Comparison of ENCODE assay signal across 21 cellular contexts in genomic region chr16:646679-647172, GRCh38. TPM values are rescaled to one million over a fixed set of nuclear protein-coding genes. Genes with fewer than 3 reads are reported as not detected.
DNase-seq lines count a peak whose midpoint lies in the region; ATAC-seq and TF ChIP-seq lines count a peak whose summit lies in the region.
"Had no signal": no experiment of that assay in that cellular context is flagged by ENCODE, and none has a peak within 500 bp of the region (broad histone marks: within the 10 kb centered on the region; RNA-seq: fewer than 3 reads in every experiment).

No MANE protein-coding gene starts in this region.

- H3K9me3 ChIP-seq in psoas muscle = no peaks in the 10 kb centered on the region
- H3K9me3 ChIP-seq: spleen had no signal

- no peaks in the 10 kb centered on the region for H3K9me3 Mint-ChIP-seq in IgD-negative memory B cell
- H3K9me3 Mint-ChIP-seq: activated CD4-positive, alpha-beta memory T cell treated with anti-CD3 and anti-CD28 coated beads for 36 hours; dendritic cell treated with granulocyte-macrophage colony-stimulating factor and Interleukin-4, amounts not matched to agents 40 ng/mL and 50 ng/mL, for 4 days; GM23338 had no signal

- intact Hi-C loops in psoas muscle (cut with DNase I) = no loop called here

- peaks cover 68% of the 10 kb centered on the region for H3K4me1 ChIP-seq in psoas muscle

- 64 to 74% (median 67%) methylated on average over 18 to 22 of the region's 22 CpGs for WGBS in psoas muscle, 3 donors

- peak overlapping the region; percentile 99 for H3K27ac ChIP-seq in C4-2B
- H3K27ac ChIP-seq in caudate nucleus (ENCODE audit: low read depth, low read length) = peak overlapping the region; percentile 44
- H3K27ac ChIP-seq in psoas muscle = peak overlapping the region; percentile 93

- TF ChIP-seq CTCF in C4-2B (conservative IDR thresholded peaks at IDR 0.05) (no peak), psoas muscle (IDR thresholded peaks at IDR 0.05) (no peak)

- peaks cover 0 to 13% (median 11%) of the 10 kb centered on the region in 3 donors for H3K4me1 Mint-ChIP-seq in IgD-negative memory B cell

- H3K36me3 Mint-ChIP-seq in IgD-negative memory B cell = no peaks in the 10 kb centered on the region

- DNase-seq in caudate nucleus (lab: John Stamatoyannopoulos, UW) = no peak
- DNase-seq in psoas muscle = no peak
- DNase-seq in stimulated activated CD4-positive, alpha-beta T cell treated with anti-CD3 and anti-CD28 coated beads, Interleukin-4, amount 100 ng/mL, for 4 hours = no peak
- no peak for DNase-seq in C1 segment of cervical spinal cord (lab: John Stamatoyannopoulos, UW)
- no peak for DNase-seq in putamen (ENCODE audit: low spot score)
- DNase-seq: activated CD4-positive, alpha-beta memory T cell treated with anti-CD3 and anti-CD28 coated beads for 36 hours; activated effector memory CD4-positive, alpha-beta T cell treated with Interleukin-2 at 50 U/mL for 16 hours; AML-193; aorta; glutamatergic neuron; islet precursor cell; midbrain; occipital lobe; OCI-M1; spleen had no signal

- H3K27me3 ChIP-seq in psoas muscle (ENCODE audit: insufficient read depth in 3 of 3, low read length in 2 of 3) = no peaks in the 10 kb centered on the region
- H3K27me3 ChIP-seq: spleen had no signal

- no peak overlapping the region for H3K4me3 Mint-ChIP-seq in IgD-negative memory B cell
- H3K4me3 Mint-ChIP-seq: activated CD4-positive, alpha-beta memory T cell treated with anti-CD3 and anti-CD28 coated beads for 36 hours; GM23338 had no signal

- peaks cover 0 to 5% of the 10 kb centered on the region in 2 donors for H3K36me3 ChIP-seq in psoas muscle (ENCODE audit: insufficient read depth in 1 of 2, low read depth in 1 of 2)

- peak overlapping the region; percentile 88 for H3K4me3 ChIP-seq in psoas muscle
- H3K4me3 ChIP-seq: GM23338 had no signal

- no peak for ATAC-seq in psoas muscle
- ATAC-seq in GM21576 (IDR thresholded peaks at IDR 0.05; ENCODE audit: unreplicated experiment) = no peak
- ATAC-seq: GM23338 had no signal

- peak overlapping the region in 2 of 3 donors; percentile 73 to 93 for H3K27ac Mint-ChIP-seq in IgD-negative memory B cell
- H3K27ac Mint-ChIP-seq: activated CD4-positive, alpha-beta memory T cell treated with anti-CD3 and anti-CD28 coated beads for 36 hours; dendritic cell treated with granulocyte-macrophage colony-stimulating factor and Interleukin-4, amounts not matched to agents 40 ng/mL and 50 ng/mL, for 4 days; GM23338 had no signal

- no peaks in the 10 kb centered on the region for H3K27me3 Mint-ChIP-seq in IgD-negative memory B cell
- H3K27me3 Mint-ChIP-seq: activated CD4-positive, alpha-beta memory T cell treated with anti-CD3 and anti-CD28 coated beads for 36 hours; dendritic cell treated with granulocyte-macrophage colony-stimulating factor and Interleukin-4, amounts not matched to agents 40 ng/mL and 50 ng/mL, for 4 days had no signal

RNA-seq across cellular contexts. Expression of gene WDR90, which starts 2.4 kb away (rescaled TPM):
- polyA plus RNA-seq in IgD-negative memory B cell (0.54 TPM), psoas muscle (1 to 10 TPM; 5.6 to 9.7 (median 6.4) TPM)
- 1 to 10 TPM; 4.0 to 9.6 (median 8.1) TPM for total RNA-seq in psoas muscle

RNA-seq across cellular contexts. Expression of gene MCRIP2, which starts 5.1 kb away (rescaled TPM):
- polyA plus RNA-seq in IgD-negative memory B cell (52.8 TPM), psoas muscle (100 to 1,000 TPM in 2 of 3 donors, 10 to 100 TPM in 1; 95.1 to 124 (median 108) TPM)
- 10 to 100 TPM; 61.6 to 80.2 (median 68.9) TPM for total RNA-seq in psoas muscle

RNA-seq across cellular contexts. Expression of gene METTL26, which starts 10.6 kb away (rescaled TPM):
- 81.0 TPM for polyA plus RNA-seq in IgD-negative memory B cell
- 10 to 100 TPM; 42.4 to 55.6 (median 48.4) TPM for total RNA-seq in psoas muscle
- 10 to 100 TPM; 90.8 to 97.8 (median 96.4) TPM for polyA plus RNA-seq in psoas muscle

RNA-seq across cellular contexts. Expression of gene WFIKKN1, which starts 15.9 kb away (rescaled TPM):
- polyA plus RNA-seq in IgD-negative memory B cell (not detected), psoas muscle (under 1 TPM; 0.31 to 0.61 (median 0.36) TPM)
- total RNA-seq in psoas muscle = 1 to 10 TPM in 2 of 4 donors, under 1 TPM in 2; 0.30 to 2.0 (median 0.82) TPM
- total RNA-seq: epithelial cell of proximal tubule had no signal

RNA-seq across cellular contexts. Expression of gene RHOT2, which starts 21.2 kb away (rescaled TPM):
- polyA plus RNA-seq in IgD-negative memory B cell (42.7 TPM), psoas muscle (10 to 100 TPM; 47.7 to 75.8 (median 52.6) TPM)
- 10 to 100 TPM; 38.8 to 56.8 (median 48.8) TPM for total RNA-seq in psoas muscle

Comparison
In these comparisons a context has a peak if more than half of its experiments do, and no peak if none do; other contexts are left out.
1. H3K27ac ChIP-seq: peak in every context shown above with its lines; median percentile 99 in C4-2B; 93 in psoas muscle; 44 in caudate nucleus.